In the genomic region with DNA sequence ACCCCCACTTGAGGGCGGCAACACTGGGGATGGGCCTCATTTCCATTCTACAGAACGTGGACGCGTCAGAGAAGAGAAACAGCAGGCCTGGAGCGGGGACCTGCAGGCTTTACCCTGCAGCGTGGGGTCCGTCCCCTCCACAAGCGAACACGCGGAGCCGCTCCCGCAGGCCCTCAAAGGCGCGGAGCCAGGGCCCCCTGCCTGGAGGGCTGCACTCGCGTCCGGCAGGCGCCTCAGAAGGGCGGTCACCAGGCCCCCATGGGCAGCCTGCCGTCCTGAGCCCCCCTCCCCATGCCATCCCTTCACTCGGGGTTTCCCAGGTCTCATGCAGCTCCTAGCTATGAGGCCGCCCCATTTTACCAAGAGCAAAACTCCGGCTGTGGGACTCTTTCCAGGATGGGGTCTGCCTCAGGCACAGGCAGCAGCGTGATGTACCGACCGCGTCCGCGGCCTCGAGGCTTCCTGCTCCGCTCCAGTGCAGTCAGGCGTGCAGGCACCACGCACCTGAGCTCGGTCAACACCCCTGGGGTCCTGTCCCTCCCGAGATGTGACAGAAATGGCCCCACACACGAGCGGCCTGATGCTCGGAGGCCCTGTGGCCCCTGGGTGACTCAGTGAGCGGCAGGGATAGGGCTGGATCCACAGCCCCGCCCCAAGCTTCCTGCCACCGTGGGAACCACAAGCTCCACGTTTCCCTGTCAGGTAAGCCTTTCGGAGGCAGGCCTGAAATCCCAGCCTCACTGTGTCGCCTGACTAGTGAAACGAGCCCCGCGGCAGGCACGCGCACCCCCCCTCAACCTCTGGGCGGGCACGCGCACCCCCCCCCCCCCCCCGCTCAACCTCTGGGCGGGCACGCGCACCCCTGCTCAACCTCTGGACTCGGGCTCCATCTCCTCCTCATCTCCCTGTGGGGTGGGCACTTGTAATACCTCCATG, we compare ENCODE assay signal across 23 cellular contexts. TPM values are rescaled to one million over a fixed set of nuclear protein-coding genes. Genes with fewer than 3 reads are reported as not detected.
"Had no signal": no experiment of that assay in that cellular context is flagged by ENCODE, and none has a peak within 500 bp of the region (broad histone marks: within the 10 kb centered on the region; RNA-seq: fewer than 3 reads in every experiment).

No MANE protein-coding gene starts in this region.

- FAIRE-seq: kidney had no signal

- H3K4me3 Mint-ChIP-seq: activated CD4-positive, alpha-beta T cell treated with anti-CD3 and anti-CD28 coated beads, Interleukin-2, amount 10 ng/mL, durations not matched to agents 7 days and 5 days; endodermal cell; natural killer cell; T-helper 2 cell treated with Interferon-gamma antibody and Interleukin-4, amounts not matched to agents 5 μg/mL and 100 μg/mL, for 36 hours had no signal

- H3K4me3 ChIP-seq: adrenal gland, cardiac muscle cell, right atrium auricular region, skin epidermis, tibial nerve, uterus had no signal

- H3K27me3 ChIP-seq: adrenal gland, cardiac muscle cell, right atrium auricular region, tibial nerve, uterus had no signal

- ATAC-seq: natural killer cell had no signal

- H3K36me3 Mint-ChIP-seq: natural killer cell had no signal

- H3K9me3 ChIP-seq: adrenal gland, right atrium auricular region, tibial nerve, uterus had no signal

- H3K27me3 Mint-ChIP-seq: activated CD4-positive, alpha-beta T cell treated with anti-CD3 and anti-CD28 coated beads, Interleukin-2, amount 10 ng/mL, durations not matched to agents 7 days and 5 days had no signal

- H3K4me1 ChIP-seq: uterus had no signal

- DNase-seq: activated CD4-positive, alpha-beta T cell treated with anti-CD3 and anti-CD28 coated beads, Interleukin-2, amount 10 ng/mL, durations not matched to agents 7 days and 5 days; activated CD4-positive, CD25-positive, alpha-beta regulatory T cell; activated CD8-positive, alpha-beta memory T cell treated with anti-CD3 and anti-CD28 coated beads for 24 hours; activated naive CD4-positive, alpha-beta T cell treated with Interleukin-2 at 50 U/mL for 16 hours; adrenal gland; endodermal cell; erythroblast; hippocampal formation; kidney; mesendoderm; natural killer cell; posterior cingulate gyrus; stimulated activated CD4-positive, alpha-beta T cell treated with anti-CD3 and anti-CD28 coated beads, Interleukin-15, amount 100 ng/mL, for 24 hours; stimulated activated CD4-positive, alpha-beta T cell treated with anti-CD3 and anti-CD28 coated beads, Interleukin-4, amount 100 ng/mL, for 1 hour; stimulated activated naive CD4-positive, alpha-beta T cell treated with Interleukin-2 at 50 U/mL for 16 hours; uterus had no signal

- H3K27ac Mint-ChIP-seq: activated CD4-positive, alpha-beta T cell treated with anti-CD3 and anti-CD28 coated beads, Interleukin-2, amount 10 ng/mL, durations not matched to agents 7 days and 5 days; endodermal cell; natural killer cell; T-helper 2 cell treated with Interferon-gamma antibody and Interleukin-4, amounts not matched to agents 5 μg/mL and 100 μg/mL, for 36 hours had no signal

- H3K36me3 ChIP-seq: cardiac muscle cell, uterus had no signal

- H3K27ac ChIP-seq: adrenal gland, cardiac muscle cell, right atrium auricular region, skin epidermis, uterus had no signal

- H3K9me3 Mint-ChIP-seq: activated CD4-positive, alpha-beta T cell treated with anti-CD3 and anti-CD28 coated beads, Interleukin-2, amount 10 ng/mL, durations not matched to agents 7 days and 5 days; endodermal cell; natural killer cell; T-helper 2 cell treated with Interferon-gamma antibody and Interleukin-4, amounts not matched to agents 5 μg/mL and 100 μg/mL, for 36 hours had no signal

RNA-seq across cellular contexts. Expression of a gene that starts 19.5 kb away (rescaled TPM):
- total RNA-seq: cardiac muscle cell had no signal
- polyA plus RNA-seq: cardiac muscle cell had no signal

RNA-seq across cellular contexts. Expression of a gene that starts 48.3 kb away (rescaled TPM):
- total RNA-seq: dermis microvascular lymphatic vessel endothelial cell, natural killer cell, right atrium auricular region had no signal
- polyA plus RNA-seq: cardiac muscle cell, liver had no signal
